Comparison of ENCODE assay signal across 20 cellular contexts in the genomic region with DNA sequence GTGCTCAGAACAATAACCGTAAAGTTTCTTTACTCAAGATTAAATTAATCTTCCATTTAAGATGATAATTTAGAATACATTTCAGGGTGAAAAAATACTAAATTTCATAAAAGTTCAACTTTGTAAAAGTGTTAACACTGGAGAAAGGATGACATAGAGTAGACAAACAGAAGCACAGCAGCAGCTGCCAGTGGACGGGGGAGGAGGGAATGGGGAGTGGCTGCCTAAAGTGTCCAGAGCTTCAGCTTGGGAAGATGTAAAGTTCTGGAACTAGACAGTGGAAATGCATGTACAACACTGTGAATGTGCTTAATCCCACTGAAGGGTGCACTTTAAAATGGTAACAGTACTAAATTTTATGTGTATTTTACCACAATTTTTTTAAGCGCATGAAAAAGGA. TPM values are rescaled to one million over a fixed set of nuclear protein-coding genes. Genes with fewer than 3 reads are reported as not detected.
DNase-seq lines count a peak whose midpoint lies in the region; ATAC-seq and TF ChIP-seq lines count a peak whose summit lies in the region.
"Had no signal": no experiment of that assay in that cellular context is flagged by ENCODE, and none has a peak within 500 bp of the region (broad histone marks: within the 10 kb centered on the region; RNA-seq: fewer than 3 reads in every experiment).

No MANE protein-coding gene starts in this region.

- H3K79me2 ChIP-seq in ACC112 (ENCODE audit: control insufficient read depth, insufficient read depth, low read length, unreplicated experiment) (peaks cover 6% of the 10 kb centered on the region), osteoblast (ENCODE audit: insufficient read depth, low read length) (no peaks in the 10 kb centered on the region), hepatocyte (peaks cover 19% of the 10 kb centered on the region)

- H3K4me2 ChIP-seq in osteoblast (ENCODE audit: insufficient read depth, low read length) (no peak overlapping the region), hepatocyte (no peak overlapping the region)
- H3K4me2 ChIP-seq: GM23338, SK-N-SH had no signal

- peaks cover 14% of the 10 kb centered on the region for H3K36me3 ChIP-seq in ACC112 (ENCODE audit: insufficient read depth, low read length)
- H3K36me3 ChIP-seq in osteoblast (ENCODE audit: insufficient read depth, low read length): peaks cover 6% of the 10 kb centered on the region
- no peaks in the 10 kb centered on the region for H3K36me3 ChIP-seq in hepatocyte (replicated peaks; ENCODE audit: insufficient read depth, low read depth)

- H3K4me3 ChIP-seq in ACC112 (ENCODE audit: low read depth, low read length) (no peak overlapping the region), osteoblast (ENCODE audit: insufficient read depth, low read length) (no peak overlapping the region), hepatocyte (no peak overlapping the region)
- H3K4me3 ChIP-seq: GM23338 had no signal

- DNase-seq in DMS53 treated with DMSO at 0.1 percent for 48 hours (lab: John Stamatoyannopoulos, UW; ENCODE audit: unreplicated experiment) (peak; percentile 26), osteoblast (ENCODE audit: insufficient read length, low spot score, missing footprints) (no peak), hepatocyte (ENCODE audit: low spot score) (no peak), WTC11 (ENCODE audit: low spot score) (no peak)
- DNase-seq in activated CD4-positive, alpha-beta T cell treated with anti-CD3 and anti-CD28 coated beads, Interleukin-2, amount 50 U/mL, for 4 hours: no peak
- DNase-seq: C1 segment of cervical spinal cord; CD4-positive, alpha-beta memory T cell; H9; KBM-7; NCI-H1105 treated with DMSO at 0.1 percent for 48 hours; NCI-H146; NCI-H1930; NCI-H446 treated with DMSO at 0.1 percent for 48 hours; NCI-H526; PC-3; SK-N-SH; SW 1271 had no signal

- no peaks in the 10 kb centered on the region for H3K9me2 ChIP-seq in hepatocyte (replicated peaks; ENCODE audit: insufficient read depth)
- H3K9me2 ChIP-seq: SK-N-SH had no signal

- TF ChIP-seq CTCF in osteoblast (IDR thresholded peaks at IDR 0.05; ENCODE audit: extremely low read depth, low read depth, low read length) (no peak), hepatocyte (IDR thresholded peaks at IDR 0.05; ENCODE audit: poor library complexity) (no peak), WTC11 (IDR thresholded peaks at IDR 0.05) (no peak)

- H3K27me3 ChIP-seq in ACC112 (ENCODE audit: insufficient read depth, low read length): no peaks in the 10 kb centered on the region
- H3K27me3 ChIP-seq in osteoblast (ENCODE audit: insufficient read depth, low read length): no peaks in the 10 kb centered on the region
- no peaks in the 10 kb centered on the region for H3K27me3 ChIP-seq in hepatocyte

- H3K4me1 ChIP-seq in ACC112 (ENCODE audit: control insufficient read depth, insufficient read depth, low read length, unreplicated experiment) (peaks cover 27% of the 10 kb centered on the region), osteoblast (ENCODE audit: insufficient read depth, low read length) (peaks cover 15% of the 10 kb centered on the region), hepatocyte (ENCODE audit: insufficient read depth) (peaks cover 20% of the 10 kb centered on the region)

- H3K27ac ChIP-seq in ACC112 (ENCODE audit: low read depth, low read length) (peak overlapping the region; percentile 88; the same call in 1 of the 2 replicates), osteoblast (ENCODE audit: low read depth, low read length) (peak overlapping the region; percentile 6), hepatocyte (no peak overlapping the region)

- no peaks in the 10 kb centered on the region for H3K9me3 Mint-ChIP-seq in activated T-helper 17 cell treated with anti-CD3 and anti-CD28 coated beads, Interleukin-2, amount 50 U/mL, for 72 hours
- no peaks in the 10 kb centered on the region for H3K9me3 Mint-ChIP-seq in WTC11
- H3K9me3 Mint-ChIP-seq: CD4-positive, alpha-beta memory T cell; H9 had no signal

- no peak for ATAC-seq in activated T-helper 17 cell treated with anti-CD3 and anti-CD28 coated beads, Interleukin-2, amount 50 U/mL, for 72 hours (replicated peaks)
- ATAC-seq in WTC11: no peak
- ATAC-seq: GM23338, PC-3 had no signal

- POLR2A ChIA-PET in WTC11 (lab: Charles Lee): no interaction called here

- H3K9me3 ChIP-seq in osteoblast (ENCODE audit: low read depth, low read length): no peaks in the 10 kb centered on the region
- H3K9me3 ChIP-seq in hepatocyte (ENCODE audit: low read depth): no peaks in the 10 kb centered on the region
- H3K9me3 ChIP-seq: SK-N-SH had no signal

- H4K20me1 ChIP-seq in osteoblast (ENCODE audit: insufficient read depth, low read length) (no peaks in the 10 kb centered on the region), hepatocyte (ENCODE audit: insufficient read depth, poor library complexity, severe bottlenecking) (no peaks in the 10 kb centered on the region)

- WGBS in hepatocyte (ENCODE audit: low lambda C conversion rate, missing lambda C conversion rate): 83% methylated on average over 3 of the region's 3 CpGs

- no peak overlapping the region for H3K4me3 Mint-ChIP-seq in activated T-helper 17 cell treated with anti-CD3 and anti-CD28 coated beads, Interleukin-2, amount 50 U/mL, for 72 hours
- H3K4me3 Mint-ChIP-seq in WTC11: no peak overlapping the region
- H3K4me3 Mint-ChIP-seq: GM23338, H9 had no signal

- H3K4me1 Mint-ChIP-seq in activated T-helper 17 cell treated with anti-CD3 and anti-CD28 coated beads, Interleukin-2, amount 50 U/mL, for 72 hours: peaks cover 4% of the 10 kb centered on the region
- H3K4me1 Mint-ChIP-seq in WTC11: peaks cover 47% of the 10 kb centered on the region

- H2AFZ ChIP-seq in ACC112 (ENCODE audit: low read length, unreplicated experiment): no peak overlapping the region
- H2AFZ ChIP-seq in osteoblast (ENCODE audit: low read length): no peak overlapping the region
- H2AFZ ChIP-seq in hepatocyte: no peak overlapping the region
- H2AFZ ChIP-seq: GM23338 had no signal

- H3K27me3 Mint-ChIP-seq in activated T-helper 17 cell treated with anti-CD3 and anti-CD28 coated beads, Interleukin-2, amount 50 U/mL, for 72 hours: no peaks in the 10 kb centered on the region
- peaks cover 1% of the 10 kb centered on the region; the same call in 1 of the 2 replicates for H3K27me3 Mint-ChIP-seq in WTC11 (ENCODE audit: low read depth)
- H3K27me3 Mint-ChIP-seq: CD4-positive, alpha-beta memory T cell had no signal

- peaks cover 64% of the 10 kb centered on the region for H3K36me3 Mint-ChIP-seq in activated T-helper 17 cell treated with anti-CD3 and anti-CD28 coated beads, Interleukin-2, amount 50 U/mL, for 72 hours (ENCODE audit: low read depth)
- peaks cover 4% of the 10 kb centered on the region; the same call in 1 of the 2 replicates for H3K36me3 Mint-ChIP-seq in WTC11

- H3K27ac Mint-ChIP-seq in activated T-helper 17 cell treated with anti-CD3 and anti-CD28 coated beads, Interleukin-2, amount 50 U/mL, for 72 hours: peak overlapping the region; percentile 32
- no peak overlapping the region for H3K27ac Mint-ChIP-seq in WTC11
- H3K27ac Mint-ChIP-seq: GM23338 had no signal

- CTCF ChIA-PET in WTC11 (lab: Charles Lee): interaction anchor here (1.0 to 1.4 kb wide), 2 partner anchors 9 to 43 kb away, joined by 3 to 4 read pairs; no protein-coding TSS in a partner anchor

TF ChIP-seq in WTC11, 78 proteins besides CTCF, POLR2A, EP300 and RAD21:
- TF ChIP-seq OVOL2 (CRISPR knock-in tag; IDR thresholded peaks at IDR 0.05; ENCODE audit: borderline replicate concordance): no peak
- TF ChIP-seq, protein P1, sequence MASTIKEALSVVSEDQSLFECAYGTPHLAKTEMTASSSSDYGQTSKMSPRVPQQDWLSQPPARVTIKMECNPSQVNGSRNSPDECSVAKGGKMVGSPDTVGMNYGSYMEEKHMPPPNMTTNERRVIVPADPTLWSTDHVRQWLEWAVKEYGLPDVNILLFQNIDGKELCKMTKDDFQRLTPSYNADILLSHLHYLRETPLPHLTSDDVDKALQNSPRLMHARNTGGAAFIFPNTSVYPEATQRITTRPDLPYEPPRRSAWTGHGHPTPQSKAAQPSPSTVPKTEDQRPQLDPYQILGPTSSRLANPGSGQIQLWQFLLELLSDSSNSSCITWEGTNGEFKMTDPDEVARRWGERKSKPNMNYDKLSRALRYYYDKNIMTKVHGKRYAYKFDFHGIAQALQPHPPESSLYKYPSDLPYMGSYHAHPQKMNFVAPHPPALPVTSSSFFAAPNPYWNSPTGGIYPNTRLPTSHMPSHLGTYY (CRISPR knock-in tag; IDR thresholded peaks at IDR 0.05): no peak
- TF ChIP-seq JAZF1 (CRISPR knock-in tag; IDR thresholded peaks at IDR 0.05): no peak
- no peak for TF ChIP-seq ELF4 (CRISPR knock-in tag; IDR thresholded peaks at IDR 0.05; ENCODE audit: low read depth)

RNA-seq across cellular contexts. Expression of a gene that starts 39.9 kb away (rescaled TPM):
- 10 to 100 TPM; 15.5 to 20.8 TPM for total RNA-seq in activated T-helper 17 cell treated with anti-CD3 and anti-CD28 coated beads, Interleukin-2, amount 50 U/mL, for 72 hours
- total RNA-seq in osteoblast (61.2 and 64.5 TPM in 2 replicates), hepatocyte (39.8 and 44.8 TPM in 2 replicates), WTC11 (2021) (10.1 to 14.4 TPM (median 12.5 TPM) in 3 replicates)
- 5.5 and 10.0 TPM in 2 replicates for polyA plus RNA-seq in hepatocyte
